27 cellular contexts compared by ENCODE assay signal in the genomic region with DNA sequence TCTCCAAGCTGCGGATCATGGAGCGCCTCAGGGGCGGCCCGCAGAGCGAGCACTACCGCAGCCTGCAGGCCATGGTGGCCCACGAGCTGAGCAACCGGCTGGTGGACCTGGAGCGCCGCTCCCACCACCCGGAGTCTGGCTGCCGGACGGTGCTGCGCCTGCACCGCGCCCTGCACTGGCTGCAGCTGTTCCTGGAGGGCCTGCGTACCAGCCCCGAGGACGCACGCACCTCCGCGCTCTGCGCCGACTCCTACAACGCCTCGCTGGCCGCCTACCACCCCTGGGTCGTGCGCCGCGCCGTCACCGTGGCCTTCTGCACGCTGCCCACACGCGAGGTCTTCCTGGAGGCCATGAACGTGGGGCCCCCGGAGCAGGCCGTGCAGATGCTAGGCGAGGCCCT. TPM values are rescaled to one million over a fixed set of nuclear protein-coding genes. Genes with fewer than 3 reads are reported as not detected.
DNase-seq lines count a peak whose midpoint lies in the region; ATAC-seq, FAIRE-seq and TF ChIP-seq lines count a peak whose summit lies in the region.
"Had no signal": no experiment of that assay in that cellular context is flagged by ENCODE, and none has a peak within 500 bp of the region (broad histone marks: within the 10 kb centered on the region; RNA-seq: fewer than 3 reads in every experiment).

No MANE protein-coding gene starts in this region.

- H3K36me3 ChIP-seq in OCI-LY7 (ENCODE audit: insufficient read depth, low read length) (peaks cover 25% of the 10 kb centered on the region; the same call in 1 of the 2 replicates), prostate gland (no peaks in the 10 kb centered on the region)

- H3K79me2 ChIP-seq in OCI-LY7 (ENCODE audit: insufficient read depth, low read depth, low read length): peaks cover 23% of the 10 kb centered on the region

- TF ChIP-seq CTCF in natural killer cell (IDR thresholded peaks at IDR 0.05): no peak
- TF ChIP-seq CTCF in OCI-LY7 (conservative IDR thresholded peaks at IDR 0.05; ENCODE audit: low read length): no peak
- TF ChIP-seq CTCF in type B pancreatic cell (conservative IDR thresholded peaks at IDR 0.05): no peak
- TF ChIP-seq CTCF in prostate gland (IDR thresholded peaks at IDR 0.05): no peak

- H3K4me3 Mint-ChIP-seq in natural killer cell: peak overlapping the region; percentile 59
- no peak overlapping the region for H3K4me3 Mint-ChIP-seq in natural killer cell treated with Interleukin-12 subunit alpha and Interleukin-12 subunit beta and Interleukin-15 and Interleukin-18, amount 100 ng/mL, for 72 hours
- H3K4me3 Mint-ChIP-seq in activated T-helper 2 cell treated with anti-CD3 and anti-CD28 coated beads, Interferon-gamma antibody, Interleukin-2, Interleukin-4, amounts not matched to agents 10 μg/mL and 5 μg/mL and 100 μg/mL, durations not matched to agents 14 hours and 24 hours and 36 hours (ENCODE audit: low read depth): peak overlapping the region; percentile 30
- peak overlapping the region; percentile 65 for H3K4me3 Mint-ChIP-seq in type B pancreatic cell
- H3K4me3 Mint-ChIP-seq: CD14-positive monocyte had no signal

- TSS peak; percentile 61 for BruUV-seq in OCI-LY7 (replicated peaks; lab: Mats Ljungman, UMichigan)

- no peak overlapping the region for H3K4me3 ChIP-seq in OCI-LY7 (ENCODE audit: low read depth, low read length, poor library complexity, severe bottlenecking)
- no peak overlapping the region for H3K4me3 ChIP-seq in prostate gland
- H3K4me3 ChIP-seq: GM23248 had no signal

- H3K36me3 Mint-ChIP-seq in natural killer cell (no peaks in the 10 kb centered on the region), type B pancreatic cell (no peaks in the 10 kb centered on the region)
- H3K36me3 Mint-ChIP-seq in natural killer cell treated with Interleukin-12 subunit alpha and Interleukin-12 subunit beta and Interleukin-15 and Interleukin-18, amount 100 ng/mL, for 72 hours: peaks cover 6% of the 10 kb centered on the region
- peaks cover 14% of the 10 kb centered on the region for H3K36me3 Mint-ChIP-seq in activated T-helper 2 cell treated with anti-CD3 and anti-CD28 coated beads, Interferon-gamma antibody, Interleukin-2, Interleukin-4, amounts not matched to agents 10 μg/mL and 5 μg/mL and 100 μg/mL, durations not matched to agents 14 hours and 24 hours and 36 hours (ENCODE audit: low read depth)

- H3K27me3 Mint-ChIP-seq in natural killer cell (ENCODE audit: low read depth in 2 of 2): no peaks in the 10 kb centered on the region
- no peaks in the 10 kb centered on the region for H3K27me3 Mint-ChIP-seq in natural killer cell treated with Interleukin-12 subunit alpha and Interleukin-12 subunit beta and Interleukin-15 and Interleukin-18, amount 100 ng/mL, for 72 hours
- H3K27me3 Mint-ChIP-seq in activated T-helper 2 cell treated with anti-CD3 and anti-CD28 coated beads, Interferon-gamma antibody, Interleukin-2, Interleukin-4, amounts not matched to agents 10 μg/mL and 5 μg/mL and 100 μg/mL, durations not matched to agents 14 hours and 24 hours and 36 hours (ENCODE audit: low read depth): no peaks in the 10 kb centered on the region
- H3K27me3 Mint-ChIP-seq in type B pancreatic cell: no peaks in the 10 kb centered on the region

- H3K4me1 ChIP-seq in OCI-LY7 (ENCODE audit: insufficient read depth, low read length, poor library complexity, severe bottlenecking) (peaks cover 25% of the 10 kb centered on the region), prostate gland (replicated peaks) (peaks cover 14% of the 10 kb centered on the region)
- H3K4me1 ChIP-seq: BE2C had no signal

- intact Hi-C loops in natural killer cell (cut with micrococcal nuclease): no loop called here
- intact Hi-C loops in OCI-LY7 (cut with micrococcal nuclease; ENCODE audit: unreplicated experiment): no loop called here
- intact Hi-C loops in activated T-helper 2 cell treated with anti-CD3 and anti-CD28 coated beads, Interferon-gamma antibody, Interleukin-2, Interleukin-4, amounts not matched to agents 10 μg/mL and 5 μg/mL and 100 μg/mL, durations not matched to agents 14 hours and 24 hours and 36 hours (cut with micrococcal nuclease): no loop called here
- intact Hi-C loops in prostate gland (cut with DNase I): no loop called here

- ATAC-seq in natural killer cell: no peak
- no peak for ATAC-seq in natural killer cell treated with Interleukin-12 subunit alpha and Interleukin-12 subunit beta and Interleukin-15 and Interleukin-18, amount 100 ng/mL, for 72 hours
- ATAC-seq: PC-3 had no signal

- CTCF ChIA-PET in OCI-LY7 (lab: Charles Lee; ENCODE audit: unreplicated experiment): no interaction called here

- no peaks in the 10 kb centered on the region for H3K27me3 ChIP-seq in prostate gland (replicated peaks; ENCODE audit: insufficient read depth)

- TF ChIP-seq POLR2A in prostate gland (IDR thresholded peaks at IDR 0.05): no peak
- TF ChIP-seq POLR2A in GM12891 (IDR thresholded peaks at IDR 0.05; ENCODE audit: low read depth, low read length): no peak

- FAIRE-seq in GM12891 (lab: Jason Lieb, UNC): no peak
- FAIRE-seq: G401.6 had no signal

- 92% methylated on average over 37 of the region's 40 CpGs for WGBS in prostate gland

- POLR2A ChIA-PET in OCI-LY7 (lab: Charles Lee): no interaction called here

- no peaks in the 10 kb centered on the region for H3K9me2 ChIP-seq in OCI-LY7 (ENCODE audit: insufficient read depth, low read length)

- H3K4me2 ChIP-seq in OCI-LY7 (ENCODE audit: low read length): no peak overlapping the region

- peaks cover 3% of the 10 kb centered on the region; the same call in 1 of the 2 replicates for H4K20me1 ChIP-seq in OCI-LY7 (ENCODE audit: insufficient read depth, low read length)

- H3K27ac Mint-ChIP-seq in natural killer cell (no peak overlapping the region), type B pancreatic cell (no peak overlapping the region)
- no peak overlapping the region for H3K27ac Mint-ChIP-seq in natural killer cell treated with Interleukin-12 subunit alpha and Interleukin-12 subunit beta and Interleukin-15 and Interleukin-18, amount 100 ng/mL, for 72 hours
- no peak overlapping the region for H3K27ac Mint-ChIP-seq in activated T-helper 2 cell treated with anti-CD3 and anti-CD28 coated beads, Interferon-gamma antibody, Interleukin-2, Interleukin-4, amounts not matched to agents 10 μg/mL and 5 μg/mL and 100 μg/mL, durations not matched to agents 14 hours and 24 hours and 36 hours
- H3K27ac Mint-ChIP-seq: H9 had no signal

- H3K9me3 Mint-ChIP-seq in natural killer cell: no peaks in the 10 kb centered on the region
- no peaks in the 10 kb centered on the region for H3K9me3 Mint-ChIP-seq in natural killer cell treated with Interleukin-12 subunit alpha and Interleukin-12 subunit beta and Interleukin-15 and Interleukin-18, amount 100 ng/mL, for 72 hours
- no peaks in the 10 kb centered on the region for H3K9me3 Mint-ChIP-seq in activated T-helper 2 cell treated with anti-CD3 and anti-CD28 coated beads, Interferon-gamma antibody, Interleukin-2, Interleukin-4, amounts not matched to agents 10 μg/mL and 5 μg/mL and 100 μg/mL, durations not matched to agents 14 hours and 24 hours and 36 hours
- no peaks in the 10 kb centered on the region for H3K9me3 Mint-ChIP-seq in type B pancreatic cell
- H3K9me3 Mint-ChIP-seq: H9 had no signal

- H3K27ac ChIP-seq in OCI-LY7 (ENCODE audit: low read depth, low read length, poor library complexity, severe bottlenecking) (no peak overlapping the region), prostate gland (no peak overlapping the region)
- H3K27ac ChIP-seq: GM23248 had no signal

- peaks cover 16 to 26% of the 10 kb centered on the region in 2 donors for H3K4me1 Mint-ChIP-seq in natural killer cell
- H3K4me1 Mint-ChIP-seq in natural killer cell treated with Interleukin-12 subunit alpha and Interleukin-12 subunit beta and Interleukin-15 and Interleukin-18, amount 100 ng/mL, for 72 hours (ENCODE audit: low read depth in 2 of 2): peaks cover 19 to 20% of the 10 kb centered on the region in 2 donors
- H3K4me1 Mint-ChIP-seq in activated T-helper 2 cell treated with anti-CD3 and anti-CD28 coated beads, Interferon-gamma antibody, Interleukin-2, Interleukin-4, amounts not matched to agents 10 μg/mL and 5 μg/mL and 100 μg/mL, durations not matched to agents 14 hours and 24 hours and 36 hours (ENCODE audit: low read depth): peaks cover 14% of the 10 kb centered on the region
- peaks cover 8% of the 10 kb centered on the region for H3K4me1 Mint-ChIP-seq in type B pancreatic cell (ENCODE audit: unreplicated experiment)

- H3K9me3 ChIP-seq in OCI-LY7 (ENCODE audit: low read length) (no peaks in the 10 kb centered on the region), prostate gland (no peaks in the 10 kb centered on the region)
- H3K9me3 ChIP-seq: BE2C had no signal

- DNase-seq in natural killer cell: no peak
- DNase-seq in natural killer cell treated with Interleukin-12 subunit alpha and Interleukin-12 subunit beta and Interleukin-15 and Interleukin-18, amount 100 ng/mL, for 72 hours (ENCODE audit: low spot score): no peak
- DNase-seq in OCI-LY7 (ENCODE audit: low spot score): no peak
- DNase-seq in activated T-helper 2 cell treated with anti-CD3 and anti-CD28 coated beads, Interferon-gamma antibody, Interleukin-2, Interleukin-4, amounts not matched to agents 10 μg/mL and 5 μg/mL and 100 μg/mL, durations not matched to agents 14 hours and 24 hours and 36 hours (ENCODE audit: low spot score): no peak
- no peak for DNase-seq in type B pancreatic cell (ENCODE audit: extremely low spot score, unreplicated experiment)
- DNase-seq in prostate gland (ENCODE audit: low spot score): no peak
- no peak for DNase-seq in SHP77 (lab: John Stamatoyannopoulos, UW)
- DNase-seq in GM12891 (ENCODE audit: insufficient read length, low spot score): no peak
- DNase-seq: BE2C, COR-L47, GM23248, H9, Kasumi-1, NCI-H1092 treated with DMSO at 0.1 percent for 48 hours, NCI-H1436, NCI-H187, NCI-H2081 treated with DMSO at 0.1 percent for 48 hours, NCI-H2171, NCI-H226, NCI-H524, NCI-H748 treated with DMSO at 0.1 percent for 48 hours, PC-3, Right ventricle myocardium superior had no signal

- H2AFZ ChIP-seq in OCI-LY7 (ENCODE audit: low read length): no peak overlapping the region
- H2AFZ ChIP-seq: GM23248 had no signal

RNA-seq across cellular contexts. Expression of a gene that starts 2.7 kb away (rescaled TPM):
- 10 to 100 TPM in 2 of 3 donors, 1 to 10 TPM in 1; 8.0 to 14.6 (median 12.3) TPM for total RNA-seq in natural killer cell
- 10 to 100 TPM; 15.7 to 20.1 TPM for total RNA-seq in natural killer cell treated with Interleukin-12 subunit alpha and Interleukin-12 subunit beta and Interleukin-15 and Interleukin-18, amount 100 ng/mL, for 72 hours
- 16.6 and 18.5 TPM in 2 replicates for total RNA-seq in OCI-LY7 (2014; rRNA removed; shearing (Covaris generic))
- total RNA-seq in OCI-LY7 (2022): 20.3 and 20.6 TPM in 2 replicates
- total RNA-seq in activated T-helper 2 cell treated with anti-CD3 and anti-CD28 coated beads, Interferon-gamma antibody, Interleukin-2, Interleukin-4, amounts not matched to agents 10 μg/mL and 5 μg/mL and 100 μg/mL, durations not matched to agents 14 hours and 24 hours and 36 hours: 12.1 and 13.1 TPM in 2 replicates
- total RNA-seq in type B pancreatic cell (ENCODE audit: low replicate concordance): 24.2 and 28.5 TPM in 2 replicates
- total RNA-seq in prostate gland: 10 to 100 TPM; 35.8 to 54.0 TPM
- 11.6 TPM for polyA plus RNA-seq in GM12891 (2012; ENCODE audit: low read depth, missing spikeins)

RNA-seq across cellular contexts. Expression of a gene that starts 2.8 kb away (rescaled TPM):
- total RNA-seq in natural killer cell (100 to 1,000 TPM; 150 to 189 (median 181) TPM), OCI-LY7 (2022) (146 and 162 TPM in 2 replicates), type B pancreatic cell (ENCODE audit: low replicate concordance) (127 and 138 TPM in 2 replicates), prostate gland (100 to 1,000 TPM in 1 of 2 donors, 10 to 100 TPM in 1; 97.3 to 178 TPM)
- total RNA-seq in natural killer cell treated with Interleukin-12 subunit alpha and Interleukin-12 subunit beta and Interleukin-15 and Interleukin-18, amount 100 ng/mL, for 72 hours: 100 to 1,000 TPM; 122 to 204 TPM
- total RNA-seq in OCI-LY7 (2014; rRNA removed; shearing (Covaris generic)): 128 and 142 TPM in 2 replicates
- 127 and 138 TPM in 2 replicates for total RNA-seq in activated T-helper 2 cell treated with anti-CD3 and anti-CD28 coated beads, Interferon-gamma antibody, Interleukin-2, Interleukin-4, amounts not matched to agents 10 μg/mL and 5 μg/mL and 100 μg/mL, durations not matched to agents 14 hours and 24 hours and 36 hours
- 53.4 TPM for polyA plus RNA-seq in GM12891 (2012; ENCODE audit: low read depth, missing spikeins)

RNA-seq across cellular contexts. Expression of a gene that starts 3.8 kb away (rescaled TPM):
- total RNA-seq in natural killer cell (1 to 10 TPM in 2 of 3 donors, under 1 TPM in 1; 0.66 to 1.4 (median 1.3) TPM), OCI-LY7 (2022) (0.99 and 1.2 TPM in 2 replicates), type B pancreatic cell (ENCODE audit: low replicate concordance) (0.83 and 0.89 TPM in 2 replicates), prostate gland (under 1 TPM in 1 of 2 donors, not detected in 1; 0.80 TPM)
- under 1 TPM; 0.81 to 0.89 TPM for total RNA-seq in natural killer cell treated with Interleukin-12 subunit alpha and Interleukin-12 subunit beta and Interleukin-15 and Interleukin-18, amount 100 ng/mL, for 72 hours
- total RNA-seq in OCI-LY7 (2014; rRNA removed; shearing (Covaris generic)): 0.41 and 1.1 TPM in 2 replicates
- total RNA-seq in activated T-helper 2 cell treated with anti-CD3 and anti-CD28 coated beads, Interferon-gamma antibody, Interleukin-2, Interleukin-4, amounts not matched to agents 10 μg/mL and 5 μg/mL and 100 μg/mL, durations not matched to agents 14 hours and 24 hours and 36 hours: 0.32 and 0.44 TPM in 2 replicates
- 0.50 TPM for polyA plus RNA-seq in GM12891 (2012; ENCODE audit: low read depth, missing spikeins)
- total RNA-seq: M059J, SK-MEL-5 had no signal
- polyA plus RNA-seq: CD14-positive monocyte, GM23248 had no signal

RNA-seq across cellular contexts. Expression of a gene that starts 18.9 kb away (rescaled TPM):
- 10 to 100 TPM; 11.1 to 13.0 (median 12.9) TPM for total RNA-seq in natural killer cell
- 10 to 100 TPM; 19.2 to 39.0 TPM for total RNA-seq in natural killer cell treated with Interleukin-12 subunit alpha and Interleukin-12 subunit beta and Interleukin-15 and Interleukin-18, amount 100 ng/mL, for 72 hours
- total RNA-seq in OCI-LY7 (2014; rRNA removed; shearing (Covaris generic)): 41.8 and 57.1 TPM in 2 replicates
- total RNA-seq in OCI-LY7 (2022): 31.3 and 32.2 TPM in 2 replicates
- total RNA-seq in activated T-helper 2 cell treated with anti-CD3 and anti-CD28 coated beads, Interferon-gamma antibody, Interleukin-2, Interleukin-4, amounts not matched to agents 10 μg/mL and 5 μg/mL and 100 μg/mL, durations not matched to agents 14 hours and 24 hours and 36 hours: 31.6 and 31.8 TPM in 2 replicates
- 20.4 and 25.5 TPM in 2 replicates for total RNA-seq in type B pancreatic cell (ENCODE audit: low replicate concordance)
- total RNA-seq in prostate gland: 10 to 100 TPM; 30.6 to 36.9 TPM
- 10.1 TPM for polyA plus RNA-seq in GM12891 (2012; ENCODE audit: low read depth, missing spikeins)

RNA-seq across cellular contexts. Expression of a gene that starts 19.6 kb away (rescaled TPM):
- total RNA-seq in natural killer cell (10 to 100 TPM; 56.1 to 59.7 (median 59.0) TPM), OCI-LY7 (2022) (47.6 and 47.7 TPM in 2 replicates), type B pancreatic cell (ENCODE audit: low replicate concordance) (93.9 and 103 TPM in 2 replicates), prostate gland (10 to 100 TPM; 43.2 to 58.6 TPM)
- total RNA-seq in natural killer cell treated with Interleukin-12 subunit alpha and Interleukin-12 subunit beta and Interleukin-15 and Interleukin-18, amount 100 ng/mL, for 72 hours: 10 to 100 TPM; 32.5 to 60.5 TPM
- 26.3 and 26.8 TPM in 2 replicates for total RNA-seq in OCI-LY7 (2014; rRNA removed; shearing (Covaris generic))
- total RNA-seq in activated T-helper 2 cell treated with anti-CD3 and anti-CD28 coated beads, Interferon-gamma antibody, Interleukin-2, Interleukin-4, amounts not matched to agents 10 μg/mL and 5 μg/mL and 100 μg/mL, durations not matched to agents 14 hours and 24 hours and 36 hours: 43.4 and 50.1 TPM in 2 replicates
- polyA plus RNA-seq in GM12891 (2012; ENCODE audit: low read depth, missing spikeins): 16.1 TPM
